ENCODE assay signal across 6 cellular contexts in the genomic region with DNA sequence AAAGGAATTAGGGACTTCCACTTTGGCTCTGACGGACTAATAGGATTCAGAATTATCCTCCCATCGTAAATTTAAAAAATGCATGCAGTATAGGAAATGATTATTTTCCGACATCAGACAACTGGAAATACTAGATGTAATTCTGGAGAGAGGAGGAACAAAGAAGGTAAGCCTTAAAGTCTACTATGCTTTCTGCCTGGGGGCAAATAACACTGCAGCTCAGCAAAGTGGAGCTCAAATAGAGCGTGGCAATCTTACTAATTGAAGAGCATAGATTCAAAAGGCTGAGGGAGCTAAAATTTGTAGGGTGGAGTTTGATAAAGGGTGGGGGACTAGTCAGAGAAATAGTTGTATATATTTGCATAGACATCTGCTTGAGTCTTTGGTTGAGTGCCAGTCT.
"Had no signal": no experiment of that assay in that cellular context is flagged by ENCODE, and none has a peak within 500 bp of the region (broad histone marks: within the 10 kb centered on the region; RNA-seq: fewer than 3 reads in every experiment).

No MANE protein-coding gene starts in this region.

- H3K36me3 ChIP-seq: HAP-1 had no signal

- H3K27ac ChIP-seq: GM23248, HL-60 had no signal

- H3K4me3 ChIP-seq: GM23248, HAP-1 had no signal

- H3K9ac ChIP-seq: GM23248 had no signal

- H3K4me1 ChIP-seq: HAP-1 had no signal

- DNase-seq: GM23248, GOT3, H7, HFFc6 had no signal

- H3K9me3 ChIP-seq: HAP-1 had no signal
